In genomic region chr1:7518411-7518810, GRCh38 we compare ENCODE assay signal across 15 cellular contexts.
"Had no signal": no experiment of that assay in that cellular context is flagged by ENCODE, and none has a peak within 500 bp of the region (broad histone marks: within the 10 kb centered on the region; RNA-seq: fewer than 3 reads in every experiment).

No MANE protein-coding gene starts in this region.

- H3K27me3 ChIP-seq: colonic mucosa, ovary, right lobe of liver had no signal

- H3K36me3 ChIP-seq: colonic mucosa, esophagus squamous epithelium, ovary, right lobe of liver had no signal

- H3K4me1 ChIP-seq: colonic mucosa, esophagus squamous epithelium, right lobe of liver had no signal

- H3K27ac ChIP-seq: colonic mucosa, esophagus squamous epithelium, ovary, right lobe of liver had no signal

- H3K9me3 Mint-ChIP-seq: naive thymus-derived CD8-positive, alpha-beta T cell had no signal

- H3K4me1 Mint-ChIP-seq: naive thymus-derived CD8-positive, alpha-beta T cell had no signal

- H3K4me3 Mint-ChIP-seq: naive thymus-derived CD8-positive, alpha-beta T cell had no signal

- DNase-seq: cerebellar nuclear complex; colonic mucosa; dermis blood vessel endothelial cell; esophagus squamous epithelium; foreskin fibroblast; head of caudate nucleus; hypothalamus; mammary epithelial cell; naive thymus-derived CD8-positive, alpha-beta T cell; stimulated activated CD4-positive, alpha-beta T cell treated with anti-CD3 and anti-CD28 coated beads, Interleukin-2, amount 100 ng/mL, for 24 hours; stimulated activated naive CD4-positive, alpha-beta T cell; trophoblast cell had no signal

- H3K4me3 ChIP-seq: colonic mucosa, esophagus squamous epithelium, ovary, right lobe of liver had no signal

- H3K36me3 Mint-ChIP-seq: naive thymus-derived CD8-positive, alpha-beta T cell had no signal

- H3K9me3 ChIP-seq: colonic mucosa, esophagus squamous epithelium, ovary, right lobe of liver had no signal

- H3K27ac Mint-ChIP-seq: naive thymus-derived CD8-positive, alpha-beta T cell; progenitor cell of endocrine pancreas had no signal

- ATAC-seq: naive thymus-derived CD8-positive, alpha-beta T cell; right lobe of liver had no signal
